ENCODE assay signal across 18 cellular contexts in genomic region chr18:7202119-7202680, GRCh38. TPM values are rescaled to one million over a fixed set of nuclear protein-coding genes. Genes with fewer than 3 reads are reported as not detected.
"Had no signal": no experiment of that assay in that cellular context is flagged by ENCODE, and none has a peak within 500 bp of the region (broad histone marks: within the 10 kb centered on the region; RNA-seq: fewer than 3 reads in every experiment).

No MANE protein-coding gene starts in this region.

- H3K27ac ChIP-seq: neural progenitor cell, pancreas, skin epidermis, stomach had no signal

- H3K4me1 ChIP-seq: pancreas had no signal

- H3K27me3 ChIP-seq: neural progenitor cell, pancreas, stomach had no signal

- ATAC-seq: activated naive CD4-positive, alpha-beta T cell treated with anti-CD3 and anti-CD28 coated beads, Interleukin-2, amount 50 U/mL, for 72 hours; left colon; pancreas had no signal

- H3K9me3 ChIP-seq: pancreas, stomach had no signal

- H3K4me3 ChIP-seq: neural progenitor cell, pancreas, skin epidermis, stomach had no signal

- H3K9ac ChIP-seq: neural progenitor cell had no signal

- DNase-seq: activated effector memory CD4-positive, alpha-beta T cell treated with Interleukin-2 at 50 U/mL for 16 hours; activated T-cell treated with anti-CD3 and anti-CD28 coated beads, Interleukin-2, amount 50 U/mL, for 1 hour; amygdala; cerebellar nuclear complex; dermis blood vessel endothelial cell; endodermal cell; erythroblast; left colon; pancreas; stimulated activated CD4-positive, alpha-beta T cell treated with anti-CD3 and anti-CD28 coated beads, Interleukin-4, amount 100 ng/mL, for 4 hours; stomach; SW 1271 had no signal

- H2AFZ ChIP-seq: neural progenitor cell had no signal

- H3K36me3 ChIP-seq: neural progenitor cell, pancreas, stomach had no signal

RNA-seq across cellular contexts. Expression of gene LRRC30, which starts 28.7 kb away (rescaled TPM):
- total RNA-seq: activated naive CD4-positive, alpha-beta T cell treated with anti-CD3 and anti-CD28 coated beads, Interleukin-2, amount 50 U/mL, for 72 hours; dermis blood vessel endothelial cell; endodermal cell; glomerular endothelial cell; left colon; mucosa of gallbladder; pancreas; renal cortical epithelial cell; stomach had no signal
- polyA plus RNA-seq: pancreas, stomach had no signal
